Comparison of ENCODE assay signal across 39 cellular contexts in the genomic region with DNA sequence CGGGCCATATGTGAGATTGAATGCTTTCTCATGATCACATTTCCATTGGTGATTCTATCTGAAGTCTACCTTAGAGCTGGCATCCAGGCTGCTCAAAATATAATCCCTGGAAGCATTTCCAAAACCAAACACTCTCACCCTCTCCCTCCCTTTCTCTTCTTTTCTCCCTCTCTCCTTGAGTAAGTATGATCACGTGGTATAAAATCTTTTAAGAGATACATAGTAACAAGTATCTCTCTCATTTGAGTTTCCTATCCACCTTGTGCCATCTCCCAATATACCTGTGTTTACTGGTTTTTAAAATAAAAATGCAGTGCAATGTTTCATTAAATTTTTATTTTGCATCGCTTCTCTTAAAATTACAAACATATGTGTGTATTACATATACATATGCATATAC.
"Had no signal": no experiment of that assay in that cellular context is flagged by ENCODE, and none has a peak within 500 bp of the region (broad histone marks: within the 10 kb centered on the region; RNA-seq: fewer than 3 reads in every experiment).

No MANE protein-coding gene starts in this region.

- H3K36me3 ChIP-seq: adrenal gland, ascending aorta, brain microvascular endothelial cell, breast epithelium, cardiac muscle cell had no signal

- H3K27ac Mint-ChIP-seq: activated naive CD4-positive, alpha-beta T cell treated with anti-CD3 and anti-CD28 coated beads for 36 hours; activated naive CD4-positive, alpha-beta T cell treated with anti-CD3 and anti-CD28 coated beads, Interleukin-2, amount 10 ng/mL, durations not matched to agents 7 days and 5 days; activated naive CD4-positive, alpha-beta T cell treated with anti-CD3 and anti-CD28 coated beads, Interleukin-2, amount 50 U/mL, for 24 hours; activated naive CD4-positive, alpha-beta T cell treated with anti-CD3 and anti-CD28 coated beads, Interleukin-2, amount 50 U/mL, for 72 hours; activated naive CD8-positive, alpha-beta T cell; activated naive CD8-positive, alpha-beta T cell treated with anti-CD3 and anti-CD28 coated beads for 36 hours; activated naive CD8-positive, alpha-beta T cell treated with anti-CD3 and anti-CD28 coated beads, Interleukin-2, amount 10 ng/mL, durations not matched to agents 7 days and 5 days; activated naive CD8-positive, alpha-beta T cell treated with anti-CD3 and anti-CD28 coated beads, Interleukin-2, amount 50 U/mL, for 24 hours; activated T-cell treated with anti-CD3 and anti-CD28 coated beads, Interleukin-2, amount 50 U/mL, for 24 hours; activated T-helper 1 cell treated with anti-CD3 and anti-CD28 coated beads, Interleukin-12 subunit alpha, Interleukin-12 subunit beta, Interleukin-2, Interleukin-4 antibody, amounts not matched to agents 30 ng/mL and 10 ng/mL and 1 ng/mL, durations not matched to agents 14 hours and 24 hours and 36 hours; activated T-helper 17 cell treated with anti-CD3 and anti-CD28 coated beads, Interleukin-2, amount 50 U/mL, for 72 hours; activated T-helper 2 cell treated with anti-CD3 and anti-CD28 coated beads, Interferon-gamma antibody, Interleukin-2, Interleukin-4, amounts not matched to agents 10 μg/mL and 5 μg/mL and 100 μg/mL, durations not matched to agents 14 hours and 24 hours and 36 hours; brain had no signal

- H3K27ac ChIP-seq: adrenal gland, ascending aorta, body of pancreas, brain microvascular endothelial cell, breast epithelium, cardiac muscle cell had no signal

- H3K27me3 ChIP-seq: adrenal gland, ascending aorta, body of pancreas, brain microvascular endothelial cell, breast epithelium, cardiac muscle cell had no signal

- H3K4me3 ChIP-seq: adrenal gland, ascending aorta, body of pancreas, breast epithelium, cardiac muscle cell had no signal

- H3K9me3 Mint-ChIP-seq: activated naive CD4-positive, alpha-beta T cell treated with anti-CD3 and anti-CD28 coated beads for 36 hours; activated naive CD4-positive, alpha-beta T cell treated with anti-CD3 and anti-CD28 coated beads, Interleukin-2, amount 10 ng/mL, durations not matched to agents 7 days and 5 days; activated naive CD4-positive, alpha-beta T cell treated with anti-CD3 and anti-CD28 coated beads, Interleukin-2, amount 50 U/mL, for 24 hours; activated naive CD4-positive, alpha-beta T cell treated with anti-CD3 and anti-CD28 coated beads, Interleukin-2, amount 50 U/mL, for 72 hours; activated naive CD8-positive, alpha-beta T cell treated with anti-CD3 and anti-CD28 coated beads for 36 hours; activated naive CD8-positive, alpha-beta T cell treated with anti-CD3 and anti-CD28 coated beads, Interleukin-2, amount 10 ng/mL, durations not matched to agents 7 days and 5 days; activated naive CD8-positive, alpha-beta T cell treated with anti-CD3 and anti-CD28 coated beads, Interleukin-2, amount 50 U/mL, for 24 hours; activated T-cell treated with anti-CD3 and anti-CD28 coated beads, Interleukin-2, amount 50 U/mL, for 24 hours; activated T-helper 1 cell treated with anti-CD3 and anti-CD28 coated beads, Interleukin-12 subunit alpha, Interleukin-12 subunit beta, Interleukin-2, Interleukin-4 antibody, amounts not matched to agents 30 ng/mL and 10 ng/mL and 1 ng/mL, durations not matched to agents 14 hours and 24 hours and 36 hours; activated T-helper 17 cell treated with anti-CD3 and anti-CD28 coated beads, Interleukin-2, amount 50 U/mL, for 72 hours; activated T-helper 2 cell treated with anti-CD3 and anti-CD28 coated beads, Interferon-gamma antibody, Interleukin-2, Interleukin-4, amounts not matched to agents 10 μg/mL and 5 μg/mL and 100 μg/mL, durations not matched to agents 14 hours and 24 hours and 36 hours; central memory CD8-positive, alpha-beta T cell had no signal

- H3K9me3 ChIP-seq: adrenal gland, ascending aorta, body of pancreas, breast epithelium had no signal

- H3K36me3 Mint-ChIP-seq: activated naive CD4-positive, alpha-beta T cell treated with anti-CD3 and anti-CD28 coated beads, Interleukin-2, amount 10 ng/mL, durations not matched to agents 7 days and 5 days; activated naive CD4-positive, alpha-beta T cell treated with anti-CD3 and anti-CD28 coated beads, Interleukin-2, amount 50 U/mL, for 72 hours; activated naive CD8-positive, alpha-beta T cell treated with anti-CD3 and anti-CD28 coated beads for 36 hours; activated naive CD8-positive, alpha-beta T cell treated with anti-CD3 and anti-CD28 coated beads, Interleukin-2, amount 10 ng/mL, durations not matched to agents 7 days and 5 days; brain had no signal

- FAIRE-seq: astrocyte, bronchial epithelial cell, colon had no signal

- H3K4me1 ChIP-seq: adrenal gland, ascending aorta, body of pancreas, breast epithelium had no signal

- ATAC-seq: activated naive CD4-positive, alpha-beta T cell treated with anti-CD3 and anti-CD28 coated beads, Interleukin-2, amount 50 U/mL, for 72 hours; activated naive CD8-positive, alpha-beta T cell treated with anti-CD3 and anti-CD28 coated beads, Interleukin-2, amount 50 U/mL, for 24 hours; activated T-helper 17 cell treated with anti-CD3 and anti-CD28 coated beads, Interleukin-2, amount 50 U/mL, for 72 hours; body of pancreas had no signal

- H3K4me1 Mint-ChIP-seq: activated naive CD4-positive, alpha-beta T cell treated with anti-CD3 and anti-CD28 coated beads, Interleukin-2, amount 10 ng/mL, durations not matched to agents 7 days and 5 days; activated naive CD8-positive, alpha-beta T cell treated with anti-CD3 and anti-CD28 coated beads, Interleukin-2, amount 10 ng/mL, durations not matched to agents 7 days and 5 days; activated naive CD8-positive, alpha-beta T cell treated with anti-CD3 and anti-CD28 coated beads, Interleukin-2, amount 50 U/mL, for 24 hours; activated T-helper 17 cell treated with anti-CD3 and anti-CD28 coated beads, Interleukin-2, amount 50 U/mL, for 72 hours; brain; central memory CD8-positive, alpha-beta T cell had no signal

- H3K27me3 Mint-ChIP-seq: activated naive CD4-positive, alpha-beta T cell treated with anti-CD3 and anti-CD28 coated beads, Interleukin-2, amount 50 U/mL, for 24 hours; activated naive CD8-positive, alpha-beta T cell; activated naive CD8-positive, alpha-beta T cell treated with anti-CD3 and anti-CD28 coated beads for 36 hours; activated naive CD8-positive, alpha-beta T cell treated with anti-CD3 and anti-CD28 coated beads, Interleukin-2, amount 10 ng/mL, durations not matched to agents 7 days and 5 days; activated T-cell treated with anti-CD3 and anti-CD28 coated beads, Interleukin-2, amount 50 U/mL, for 24 hours; activated T-helper 17 cell treated with anti-CD3 and anti-CD28 coated beads, Interleukin-2, amount 50 U/mL, for 72 hours; brain had no signal

- DNase-seq: activated effector memory CD4-positive, alpha-beta T cell treated with anti-CD3 and anti-CD28 coated beads, Interleukin-2, amount 50 U/mL, for 16 hours; activated effector memory CD4-positive, alpha-beta T cell treated with Interleukin-2 at 50 U/mL for 16 hours; activated gamma-delta T cell; activated gamma-delta T cell treated with Interleukin-2 at 50 U/mL for 16 hours; activated naive CD4-positive, alpha-beta T cell; activated naive CD4-positive, alpha-beta T cell treated with anti-CD3 and anti-CD28 coated beads for 36 hours; activated naive CD4-positive, alpha-beta T cell treated with anti-CD3 and anti-CD28 coated beads, Interleukin-2, amount 10 ng/mL, durations not matched to agents 7 days and 5 days; activated naive CD4-positive, alpha-beta T cell treated with anti-CD3 and anti-CD28 coated beads, Interleukin-2, amount 50 U/mL, for 16 hours; activated naive CD4-positive, alpha-beta T cell treated with Interleukin-2 at 50 U/mL for 16 hours; activated naive CD8-positive, alpha-beta T cell treated with anti-CD3 and anti-CD28 coated beads for 36 hours; activated naive CD8-positive, alpha-beta T cell treated with anti-CD3 and anti-CD28 coated beads, Interleukin-2, amount 10 ng/mL, durations not matched to agents 7 days and 5 days; activated naive CD8-positive, alpha-beta T cell treated with anti-CD3 and anti-CD28 coated beads, Interleukin-2, amount 50 U/mL, for 24 hours; activated T-cell treated with anti-CD3 and anti-CD28 coated beads, Interleukin-2, amount 50 U/mL, for 1 hour; activated T-cell treated with anti-CD3 and anti-CD28 coated beads, Interleukin-2, amount 50 U/mL, for 24 hours; activated T-cell treated with anti-CD3 and anti-CD28 coated beads, Interleukin-2, amount 50 U/mL, for 48 hours; adrenal gland; amniotic stem cell; amygdala; anterior cingulate cortex; aorta; body of pancreas; brain microvascular endothelial cell; caudate nucleus; central memory CD4-positive, alpha-beta T cell; cerebellar nuclear complex had no signal

- H3K4me3 Mint-ChIP-seq: activated naive CD4-positive, alpha-beta T cell treated with anti-CD3 and anti-CD28 coated beads for 36 hours; activated naive CD4-positive, alpha-beta T cell treated with anti-CD3 and anti-CD28 coated beads, Interleukin-2, amount 10 ng/mL, durations not matched to agents 7 days and 5 days; activated naive CD4-positive, alpha-beta T cell treated with anti-CD3 and anti-CD28 coated beads, Interleukin-2, amount 50 U/mL, for 24 hours; activated naive CD8-positive, alpha-beta T cell; activated naive CD8-positive, alpha-beta T cell treated with anti-CD3 and anti-CD28 coated beads for 36 hours; activated naive CD8-positive, alpha-beta T cell treated with anti-CD3 and anti-CD28 coated beads, Interleukin-2, amount 10 ng/mL, durations not matched to agents 7 days and 5 days; activated naive CD8-positive, alpha-beta T cell treated with anti-CD3 and anti-CD28 coated beads, Interleukin-2, amount 50 U/mL, for 24 hours; activated T-cell treated with anti-CD3 and anti-CD28 coated beads, Interleukin-2, amount 50 U/mL, for 24 hours; activated T-helper 1 cell treated with anti-CD3 and anti-CD28 coated beads, Interleukin-12 subunit alpha, Interleukin-12 subunit beta, Interleukin-2, Interleukin-4 antibody, amounts not matched to agents 30 ng/mL and 10 ng/mL and 1 ng/mL, durations not matched to agents 14 hours and 24 hours and 36 hours; activated T-helper 17 cell treated with anti-CD3 and anti-CD28 coated beads, Interleukin-2, amount 50 U/mL, for 72 hours; brain; central memory CD8-positive, alpha-beta T cell had no signal
